In the genomic region with DNA sequence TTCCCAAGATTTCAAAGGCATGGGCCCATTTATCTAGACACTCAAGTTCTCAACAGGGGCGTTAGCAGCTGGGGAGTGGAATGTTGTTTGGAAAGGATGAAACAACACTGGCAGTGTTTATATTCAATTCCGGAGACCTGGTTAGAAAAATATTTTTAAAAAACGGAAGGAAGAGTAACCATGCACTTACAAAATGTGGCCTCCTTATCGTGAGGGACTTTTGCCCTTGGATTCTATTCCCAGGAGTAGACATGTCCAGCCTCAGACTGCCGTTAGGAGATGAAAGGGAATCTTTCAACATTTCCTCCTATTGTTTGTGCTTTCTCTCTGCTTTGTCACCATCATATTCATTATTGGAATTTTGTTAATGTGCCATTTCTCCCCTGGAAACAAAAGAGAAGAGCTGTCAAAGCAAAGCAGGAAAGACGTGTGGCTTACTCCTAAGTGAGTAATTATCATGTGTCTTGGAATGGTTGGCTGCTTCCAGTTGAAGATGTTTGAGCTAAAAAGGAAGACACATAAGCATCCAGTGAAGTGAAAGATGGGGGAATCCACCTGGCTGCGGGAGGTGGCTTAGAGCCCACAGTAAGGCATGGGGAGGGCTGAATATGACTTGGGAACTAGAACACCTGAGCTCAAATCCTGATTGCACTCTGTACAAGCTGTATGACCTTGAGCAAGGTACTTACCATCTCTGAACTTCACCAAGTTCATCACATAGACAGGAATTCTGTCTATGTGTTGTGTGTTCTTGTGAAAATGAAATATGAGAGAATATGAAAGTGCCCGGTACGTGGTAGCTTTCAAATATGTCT, we compare ENCODE assay signal across 13 cellular contexts.
A peak's percentile ranks its signal among the peaks of the same experiment; 100 is the strongest.
DNase-seq lines count a peak whose midpoint lies in the region; ATAC-seq and TF ChIP-seq lines count a peak whose summit lies in the region.
"Had no signal": no experiment of that assay in that cellular context is flagged by ENCODE, and none has a peak within 500 bp of the region (broad histone marks: within the 10 kb centered on the region; RNA-seq: fewer than 3 reads in every experiment).

No MANE protein-coding gene starts in this region.

- no peak for TF ChIP-seq POLR2A in upper lobe of left lung (IDR thresholded peaks at IDR 0.05)

- H3K36me3 Mint-ChIP-seq in endothelial cell (ENCODE audit: low read depth, unreplicated experiment) = no peaks in the 10 kb centered on the region
- no peaks in the 10 kb centered on the region for H3K36me3 Mint-ChIP-seq in effector memory CD8-positive, alpha-beta T cell (ENCODE audit: insufficient read depth)

- H3K4me1 ChIP-seq in heart right ventricle (peaks cover 0 to 33% (median 0%) of the 10 kb centered on the region in 9 donors), lower lobe of right lung (peaks cover 33% of the 10 kb centered on the region), upper lobe of left lung (peaks cover 17 to 26% (median 23%) of the 10 kb centered on the region in 4 donors)

- H3K36me3 ChIP-seq in heart right ventricle (no peaks in the 10 kb centered on the region), lower lobe of right lung (no peaks in the 10 kb centered on the region), upper lobe of left lung (no peaks in the 10 kb centered on the region)
- H3K36me3 ChIP-seq: transverse colon had no signal

- no peak for DNase-seq in heart right ventricle
- no peak for DNase-seq in Right ventricle myocardium superior
- DNase-seq in endothelial cell (ENCODE audit: low spot score) = no peak
- no peak for DNase-seq in lower lobe of right lung
- DNase-seq in upper lobe of left lung = no peak
- no peak for DNase-seq in effector memory CD8-positive, alpha-beta T cell
- DNase-seq in DMS153 treated with DMSO at 0.1 percent for 48 hours (lab: John Stamatoyannopoulos, UW; ENCODE audit: unreplicated experiment) = no peak
- DNase-seq: amniotic stem cell, NCI-H774, transverse colon had no signal

- TF ChIP-seq CTCF in heart right ventricle (IDR thresholded peaks at IDR 0.05) (no peak), endothelial cell (IDR thresholded peaks at IDR 0.05; ENCODE audit: unreplicated experiment) (no peak), lower lobe of right lung (IDR thresholded peaks at IDR 0.05) (no peak), upper lobe of left lung (IDR thresholded peaks at IDR 0.05) (peak in 1 of 6 experiments; percentile 5)

- peak overlapping the region; percentile 32 for H3K4me3 Mint-ChIP-seq in endothelial cell (ENCODE audit: unreplicated experiment)
- H3K4me3 Mint-ChIP-seq in effector memory CD8-positive, alpha-beta T cell = no peak overlapping the region
- H3K4me3 Mint-ChIP-seq: activated T-helper 17 cell treated with anti-CD3 and anti-CD28 coated beads, Interleukin-2, amount 50 U/mL, for 72 hours; dendritic cell treated with granulocyte-macrophage colony-stimulating factor and Interleukin-4, amounts not matched to agents 40 ng/mL and 50 ng/mL, for 4 days had no signal

- peaks cover 47% of the 10 kb centered on the region for H3K4me1 Mint-ChIP-seq in endothelial cell (ENCODE audit: unreplicated experiment)
- H3K4me1 Mint-ChIP-seq in effector memory CD8-positive, alpha-beta T cell (ENCODE audit: low read depth in 2 of 2) = peaks cover 14 to 32% of the 10 kb centered on the region in 2 donors

- H3K27me3 ChIP-seq in heart right ventricle = no peaks in the 10 kb centered on the region
- H3K27me3 ChIP-seq in lower lobe of right lung (ENCODE audit: low read depth) = no peaks in the 10 kb centered on the region
- no peaks in the 10 kb centered on the region for H3K27me3 ChIP-seq in upper lobe of left lung
- H3K27me3 ChIP-seq: transverse colon had no signal

- 61 to 69% methylated on average over 9 of the region's 9 CpGs for WGBS in heart right ventricle, 2 donors
- WGBS in upper lobe of left lung, 2 donors = 51 to 61% methylated on average over 9 of the region's 9 CpGs

- H3K27ac Mint-ChIP-seq in endothelial cell (ENCODE audit: unreplicated experiment) = peak overlapping the region; percentile 46
- H3K27ac Mint-ChIP-seq in effector memory CD8-positive, alpha-beta T cell = peak overlapping the region in 1 of 2 donors; percentile 95
- H3K27ac Mint-ChIP-seq: activated T-helper 17 cell treated with anti-CD3 and anti-CD28 coated beads, Interleukin-2, amount 50 U/mL, for 72 hours had no signal

- no peaks in the 10 kb centered on the region for H3K9me3 ChIP-seq in heart right ventricle
- H3K9me3 ChIP-seq in lower lobe of right lung = no peaks in the 10 kb centered on the region
- H3K9me3 ChIP-seq in upper lobe of left lung = no peaks in the 10 kb centered on the region
- H3K9me3 ChIP-seq: transverse colon had no signal

- no peaks in the 10 kb centered on the region for H3K9me3 Mint-ChIP-seq in endothelial cell (ENCODE audit: unreplicated experiment)
- H3K9me3 Mint-ChIP-seq in effector memory CD8-positive, alpha-beta T cell = no peaks in the 10 kb centered on the region
- H3K9me3 Mint-ChIP-seq: activated T-helper 17 cell treated with anti-CD3 and anti-CD28 coated beads, Interleukin-2, amount 50 U/mL, for 72 hours; dendritic cell treated with granulocyte-macrophage colony-stimulating factor and Interleukin-4, amounts not matched to agents 40 ng/mL and 50 ng/mL, for 4 days had no signal

- no peak overlapping the region for H3K4me3 ChIP-seq in heart right ventricle
- H3K4me3 ChIP-seq in lower lobe of right lung = no peak overlapping the region
- H3K4me3 ChIP-seq in upper lobe of left lung = no peak overlapping the region
- H3K4me3 ChIP-seq: transverse colon had no signal

- H3K27me3 Mint-ChIP-seq in endothelial cell (ENCODE audit: unreplicated experiment) = peaks cover 10% of the 10 kb centered on the region
- peaks cover 0 to 23% of the 10 kb centered on the region in 2 donors for H3K27me3 Mint-ChIP-seq in effector memory CD8-positive, alpha-beta T cell

- peak in 5 of 8 donors; percentile 33 to 74 (median 59) for ATAC-seq in heart right ventricle
- no peak for ATAC-seq in Right ventricle myocardium superior (ENCODE audit: poor library complexity)
- no peak for ATAC-seq in lower lobe of right lung
- ATAC-seq in upper lobe of left lung (ENCODE audit: low FRiP score in 2 of 2) = no peak
- ATAC-seq in effector memory CD8-positive, alpha-beta T cell (replicated peaks) = no peak
- ATAC-seq in HG03354 (IDR thresholded peaks at IDR 0.05; ENCODE audit: poor library complexity, severe bottlenecking, unreplicated experiment) = no peak
- ATAC-seq: activated T-helper 17 cell treated with anti-CD3 and anti-CD28 coated beads, Interleukin-2, amount 50 U/mL, for 72 hours had no signal

- peak overlapping the region in 3 of 10 donors; percentile 1 to 23 (median 19) for H3K27ac ChIP-seq in heart right ventricle
- peak overlapping the region; percentile 42 for H3K27ac ChIP-seq in lower lobe of right lung
- H3K27ac ChIP-seq in upper lobe of left lung = peak overlapping the region; percentile 28 to 63 (median 38)
- H3K27ac ChIP-seq: transverse colon had no signal

- intact Hi-C loops in heart right ventricle (cut with DNase I) (no loop called here), Right ventricle myocardium superior (cut with DNase I) (no loop called here), lower lobe of right lung (cut with DNase I) (no loop called here)

- TF ChIP-seq EP300 in upper lobe of left lung (IDR thresholded peaks at IDR 0.05) = no peak

Comparison
In these comparisons a context has a peak if more than half of its experiments do, and no peak if none do; other contexts are left out.
1. ATAC-seq: peak in heart right ventricle (5 of 8); none in Right ventricle myocardium superior (single experiment), lower lobe of right lung (0 of 2), upper lobe of left lung (0 of 2), effector memory CD8-positive, alpha-beta T cell (single experiment) and HG03354 (single experiment).